ENCODE assay signal across 1 cellular context in the genomic region with DNA sequence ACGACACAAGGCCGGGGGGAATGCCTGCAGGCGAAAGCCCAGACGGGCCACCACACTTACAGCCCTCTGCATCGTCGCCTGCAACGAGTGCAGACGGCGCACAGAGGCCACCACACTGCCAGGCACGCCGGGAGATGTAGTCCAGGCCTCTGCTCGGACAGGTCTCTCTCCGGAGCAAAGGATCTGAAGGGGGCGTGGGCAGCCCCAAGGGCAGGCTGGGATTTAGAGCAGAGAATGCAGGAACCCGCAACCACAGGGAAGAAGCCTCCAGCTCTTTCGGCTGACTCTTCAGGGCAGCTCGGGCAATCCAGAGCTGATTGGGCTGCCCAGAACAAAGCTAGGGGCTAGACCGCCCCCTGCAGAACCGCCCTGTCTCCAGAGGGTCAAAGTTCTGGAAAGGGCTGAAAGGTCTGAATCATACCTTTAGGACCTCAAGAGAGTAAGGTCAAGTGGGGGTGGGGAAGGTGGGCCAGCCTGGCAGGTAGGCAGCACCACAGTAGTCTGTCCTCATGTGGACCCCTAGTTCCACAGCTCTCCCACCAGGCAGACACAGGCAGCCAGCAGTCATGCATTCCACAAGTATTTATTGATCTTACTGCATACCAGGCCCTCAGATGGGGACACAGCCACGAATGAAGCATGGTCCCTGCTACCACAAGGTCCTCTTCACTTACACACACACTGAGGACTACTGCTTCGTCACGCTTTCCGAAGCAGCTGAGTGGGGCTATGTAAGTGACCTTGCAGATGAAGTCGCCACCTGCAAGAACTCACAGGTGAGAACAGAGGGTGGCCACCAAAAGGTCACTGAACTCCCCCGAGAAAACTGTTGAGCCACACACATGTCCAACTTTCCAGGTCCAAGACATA.
TF ChIP-seq lines count a peak whose summit lies in the region.

AMT (minus strand) TSS at position 95 of the 870 bp plus-strand sequence; CDS start at position 72, 23 bp downstream.

TF ChIP-seq in IMR-90, 13 proteins besides CTCF, POLR2A, EP300 and RAD21 (continued from another document):
- TF ChIP-seq, protein P1, sequence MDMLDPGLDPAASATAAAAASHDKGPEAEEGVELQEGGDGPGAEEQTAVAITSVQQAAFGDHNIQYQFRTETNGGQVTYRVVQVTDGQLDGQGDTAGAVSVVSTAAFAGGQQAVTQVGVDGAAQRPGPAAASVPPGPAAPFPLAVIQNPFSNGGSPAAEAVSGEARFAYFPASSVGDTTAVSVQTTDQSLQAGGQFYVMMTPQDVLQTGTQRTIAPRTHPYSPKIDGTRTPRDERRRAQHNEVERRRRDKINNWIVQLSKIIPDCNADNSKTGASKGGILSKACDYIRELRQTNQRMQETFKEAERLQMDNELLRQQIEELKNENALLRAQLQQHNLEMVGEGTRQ (IDR thresholded peaks at IDR 0.05; ENCODE audit: low read depth, low read length) = no peak
- no peak for TF ChIP-seq MAFK (IDR thresholded peaks at IDR 0.05; ENCODE audit: low read depth, low read length)
